ENCODE assay signal across 18 cellular contexts in genomic region chr15:62849316-62850129, GRCh38.
DNase-seq lines count a peak whose midpoint lies in the region; ATAC-seq and TF ChIP-seq lines count a peak whose summit lies in the region.
"Had no signal": no experiment of that assay in that cellular context is flagged by ENCODE, and none has a peak within 500 bp of the region (broad histone marks: within the 10 kb centered on the region; RNA-seq: fewer than 3 reads in every experiment).

No MANE protein-coding gene starts in this region.

- peak overlapping the region; percentile 12 for H3K4me3 ChIP-seq in HUES48 (ENCODE audit: low read depth, low read length)
- no peak overlapping the region for H3K4me3 ChIP-seq in RWPE2 (ENCODE audit: severe bottlenecking)
- H3K4me3 ChIP-seq in fibroblast of the aortic adventitia (ENCODE audit: low read depth, low read length), result no peak overlapping the region
- H3K4me3 ChIP-seq in trophoblast cell (ENCODE audit: low read depth, low read length), result no peak overlapping the region
- H3K4me3 ChIP-seq: SK-N-MC, tibial artery had no signal

- no peak for ATAC-seq in RWPE2 (ENCODE audit: low read depth)
- ATAC-seq: PC-3 had no signal

- peak overlapping the region; percentile 100 for H2BK120ac ChIP-seq in trophoblast cell (ENCODE audit: insufficient read depth, low read length, poor library complexity)

- peaks cover 80% of the 10 kb centered on the region for H3K79me1 ChIP-seq in trophoblast cell (ENCODE audit: low read length)

- H3K4me1 ChIP-seq in HUES48 (ENCODE audit: control insufficient read depth, insufficient read depth, low read length) (peaks cover 52% of the 10 kb centered on the region), RWPE2 (ENCODE audit: insufficient read depth, poor library complexity, severe bottlenecking) (peaks cover 11% of the 10 kb centered on the region), trophoblast cell (ENCODE audit: control insufficient read depth in 1 of 2, insufficient read depth in 2 of 2, low read length in 2 of 2) (peaks cover 34 to 43% of the 10 kb centered on the region in 2 experiments)

- no peak for TF ChIP-seq CTCF in RWPE2 (IDR thresholded peaks at IDR 0.05; ENCODE audit: poor library complexity, severe bottlenecking)
- no peak for TF ChIP-seq CTCF in fibroblast of the aortic adventitia (IDR thresholded peaks at IDR 0.05; ENCODE audit: insufficient read depth, low read length)

- H2AFZ ChIP-seq in trophoblast cell (ENCODE audit: insufficient read depth, low read length, poor library complexity), result peak overlapping the region; percentile 20

- H3K9me3 ChIP-seq in HUES48 (ENCODE audit: control insufficient read depth, insufficient read depth, low read length), result no peaks in the 10 kb centered on the region
- H3K9me3 ChIP-seq in RWPE2 (ENCODE audit: severe bottlenecking), result no peaks in the 10 kb centered on the region
- peaks cover 1% of the 10 kb centered on the region for H3K9me3 ChIP-seq in trophoblast cell (ENCODE audit: insufficient read depth, low read depth, low read length)
- H3K9me3 ChIP-seq: BE2C, tibial artery had no signal

- peak overlapping the region; percentile 90 for H4K8ac ChIP-seq in trophoblast cell (ENCODE audit: low read depth, low read length)

- H3K36me3 ChIP-seq in HUES48 (ENCODE audit: control insufficient read depth, insufficient read depth, low read length) (no peaks in the 10 kb centered on the region), RWPE2 (ENCODE audit: low read depth) (no peaks in the 10 kb centered on the region), trophoblast cell (ENCODE audit: control insufficient read depth in 1 of 2, insufficient read depth in 2 of 2, low read length in 2 of 2) (peaks cover 0 to 4% of the 10 kb centered on the region in 2 experiments)
- H3K36me3 ChIP-seq: BE2C, tibial artery had no signal

- WGBS in trophoblast cell (ENCODE audit: extremely low coverage, insufficient coverage, insufficient read length), result no CpG with 5 or more reads among the region's 4 CpGs

- H2AK5ac ChIP-seq in trophoblast cell (ENCODE audit: low read length), result peak overlapping the region; percentile 100

- H4K91ac ChIP-seq in trophoblast cell (ENCODE audit: low read depth, low read length), result peak overlapping the region; percentile 100

- H4K12ac ChIP-seq in trophoblast cell (ENCODE audit: low read depth, low read length), result peak overlapping the region; percentile 68

- H3K9ac ChIP-seq in HUES48 (ENCODE audit: low read depth, low read length), result no peak overlapping the region
- no peak overlapping the region for H3K9ac ChIP-seq in trophoblast cell (ENCODE audit: low read length)

- H2BK5ac ChIP-seq in trophoblast cell (ENCODE audit: low read depth, low read length, poor library complexity), result peak overlapping the region; percentile 100

- DNase-seq in RWPE2 (ENCODE audit: low spot score), result no peak
- DNase-seq in fibroblast of the aortic adventitia (ENCODE audit: low read depth), result peak; percentile 65
- DNase-seq in trophoblast cell, result peak in 1 of 2 donors; percentile 64
- DNase-seq in activated CD8-positive, alpha-beta memory T cell treated with anti-CD3 and anti-CD28 coated beads, Interleukin-2, amount 50 U/mL, for 48 hours, result no peak
- DNase-seq in stimulated activated CD8-positive, alpha-beta memory T cell treated with anti-CD3 and anti-CD28 coated beads, Interleukin-4, amount 100 ng/mL, for 48 hours, result no peak
- no peak for DNase-seq in inferior parietal cortex (ENCODE audit: extremely low spot score)
- DNase-seq: BE2C; NCI-H1436; NCI-H2171; NCI-H748 treated with DMSO at 0.1 percent for 48 hours; occipital lobe; stimulated activated CD4-positive, alpha-beta T cell treated with anti-CD3 and anti-CD28 coated beads, Interleukin-1b, Interleukin-23, amount 100 ng/mL, for 48 hours; stimulated activated naive CD4-positive, alpha-beta T cell treated with Interleukin-2 at 50 U/mL for 16 hours; tibial artery had no signal

- H3K23ac ChIP-seq in trophoblast cell (ENCODE audit: low read length), result no peak overlapping the region

- peak overlapping the region; percentile 96 for H2BK12ac ChIP-seq in trophoblast cell (ENCODE audit: low read length)

- no peak overlapping the region for H3K4me2 ChIP-seq in trophoblast cell (ENCODE audit: low read length)

- H3K4ac ChIP-seq in trophoblast cell (ENCODE audit: low read depth, low read length), result peak overlapping the region; percentile 97

- peaks cover 23% of the 10 kb centered on the region for H3K79me2 ChIP-seq in trophoblast cell (ENCODE audit: control insufficient read depth, insufficient read depth, low read length, poor library complexity)

- peak overlapping the region; percentile 99 for H3K14ac ChIP-seq in trophoblast cell (ENCODE audit: low read length)

- H3K27ac ChIP-seq in HUES48 (ENCODE audit: low read depth, low read length) (peak overlapping the region; percentile 91), RWPE2 (ENCODE audit: poor library complexity, severe bottlenecking) (peak overlapping the region; percentile 59), trophoblast cell (ENCODE audit: low read depth, low read length) (peak overlapping the region; percentile 99)
- H3K27ac ChIP-seq: epithelial cell of prostate, SK-N-MC, tibial artery had no signal

- H3K27me3 ChIP-seq in HUES48 (ENCODE audit: control insufficient read depth, insufficient read depth, low read length) (no peaks in the 10 kb centered on the region), RWPE2 (ENCODE audit: insufficient read depth, poor library complexity, severe bottlenecking) (no peaks in the 10 kb centered on the region), trophoblast cell (ENCODE audit: insufficient read depth, low read length) (no peaks in the 10 kb centered on the region)
- H3K27me3 ChIP-seq: BE2C, tibial artery had no signal

- H3K18ac ChIP-seq in trophoblast cell (ENCODE audit: low read length), result peak overlapping the region; percentile 96
